In the genomic region with DNA sequence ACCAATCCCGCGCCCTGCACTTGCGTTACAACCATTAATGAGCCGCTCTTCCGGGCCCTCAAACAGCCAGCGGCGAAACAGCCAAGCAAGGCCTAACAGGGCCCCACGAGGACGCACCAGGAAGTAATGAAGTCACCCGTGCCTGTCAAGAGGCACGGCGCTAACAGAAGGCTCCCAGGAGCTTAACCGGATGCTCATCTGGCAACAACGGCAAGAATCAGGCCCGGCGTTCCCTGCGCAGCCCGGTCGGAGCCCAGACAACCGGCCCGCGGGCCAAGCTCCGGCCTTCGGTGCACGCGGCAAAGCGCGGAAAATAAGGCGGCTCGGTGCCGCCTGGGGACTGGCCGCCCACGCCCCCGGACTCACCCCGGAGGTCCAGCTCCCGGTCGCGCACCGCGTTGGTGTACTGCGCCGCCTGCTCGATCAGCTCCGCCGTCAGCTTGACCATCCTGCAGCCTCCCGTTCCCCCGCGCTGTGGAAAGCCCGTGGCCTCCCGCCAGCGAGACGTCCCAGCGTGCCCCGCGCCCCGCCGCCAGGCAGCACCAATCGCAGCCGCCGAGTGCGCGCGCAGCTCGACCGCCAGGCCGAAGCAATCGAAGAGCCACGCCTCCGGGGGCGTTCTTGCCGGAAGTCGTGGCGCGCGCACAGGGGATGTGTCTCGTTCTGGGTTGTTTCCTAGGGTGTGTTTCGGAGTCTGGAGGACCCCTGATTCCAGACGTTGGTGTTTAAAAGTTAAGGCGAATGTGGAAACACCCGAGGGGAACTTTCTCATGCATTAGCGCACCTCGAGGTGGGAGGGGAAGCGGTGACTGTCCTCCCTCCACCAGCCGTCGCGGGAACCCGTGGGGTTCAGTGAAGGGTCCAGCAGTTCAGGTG, we compare ENCODE assay signal across 1 cellular context.
TF ChIP-seq lines count a peak whose summit lies in the region.

A gene (minus strand): TSS at position 518 of the 876 bp plus-strand sequence. CDS start 70 bp downstream, at position 448.

TF ChIP-seq in K562, 482 proteins besides CTCF, POLR2A, EP300 and RAD21 (continued from another document and continues in another):
- TF ChIP-seq, protein P1, sequence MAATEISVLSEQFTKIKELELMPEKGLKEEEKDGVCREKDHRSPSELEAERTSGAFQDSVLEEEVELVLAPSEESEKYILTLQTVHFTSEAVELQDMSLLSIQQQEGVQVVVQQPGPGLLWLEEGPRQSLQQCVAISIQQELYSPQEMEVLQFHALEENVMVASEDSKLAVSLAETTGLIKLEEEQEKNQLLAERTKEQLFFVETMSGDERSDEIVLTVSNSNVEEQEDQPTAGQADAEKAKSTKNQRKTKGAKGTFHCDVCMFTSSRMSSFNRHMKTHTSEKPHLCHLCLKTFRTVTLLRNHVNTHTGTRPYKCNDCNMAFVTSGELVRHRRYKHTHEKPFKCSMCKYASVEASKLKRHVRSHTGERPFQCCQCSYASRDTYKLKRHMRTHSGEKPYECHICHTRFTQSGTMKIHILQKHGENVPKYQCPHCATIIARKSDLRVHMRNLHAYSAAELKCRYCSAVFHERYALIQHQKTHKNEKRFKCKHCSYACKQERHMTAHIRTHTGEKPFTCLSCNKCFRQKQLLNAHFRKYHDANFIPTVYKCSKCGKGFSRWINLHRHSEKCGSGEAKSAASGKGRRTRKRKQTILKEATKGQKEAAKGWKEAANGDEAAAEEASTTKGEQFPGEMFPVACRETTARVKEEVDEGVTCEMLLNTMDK (IDR thresholded peaks at IDR 0.05; ENCODE audit: borderline replicate concordance, insufficient read depth, low read depth, low read length, poor library complexity, severe bottlenecking), result no peak
- no peak for TF ChIP-seq ZNF583 (CRISPR knock-in tag; IDR thresholded peaks at IDR 0.05)
- TF ChIP-seq, protein P2, sequence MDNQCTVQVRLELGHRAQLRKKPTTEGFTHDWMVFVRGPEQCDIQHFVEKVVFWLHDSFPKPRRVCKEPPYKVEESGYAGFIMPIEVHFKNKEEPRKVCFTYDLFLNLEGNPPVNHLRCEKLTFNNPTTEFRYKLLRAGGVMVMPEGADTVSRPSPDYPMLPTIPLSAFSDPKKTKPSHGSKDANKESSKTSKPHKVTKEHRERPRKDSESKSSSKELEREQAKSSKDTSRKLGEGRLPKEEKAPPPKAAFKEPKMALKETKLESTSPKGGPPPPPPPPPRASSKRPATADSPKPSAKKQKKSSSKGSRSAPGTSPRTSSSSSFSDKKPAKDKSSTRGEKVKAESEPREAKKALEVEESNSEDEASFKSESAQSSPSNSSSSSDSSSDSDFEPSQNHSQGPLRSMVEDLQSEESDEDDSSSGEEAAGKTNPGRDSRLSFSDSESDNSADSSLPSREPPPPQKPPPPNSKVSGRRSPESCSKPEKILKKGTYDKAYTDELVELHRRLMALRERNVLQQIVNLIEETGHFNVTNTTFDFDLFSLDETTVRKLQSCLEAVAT (IDR thresholded peaks at IDR 0.05), result peak in 1 of 2 experiments; percentile 100; a peak in 2 of 4 replicates
- no peak for TF ChIP-seq SREBF1 (IDR thresholded peaks at IDR 0.05; ENCODE audit: borderline replicate concordance, low read depth, low read length)
- peak; percentile 89 for TF ChIP-seq ETV5 (CRISPR knock-in tag; IDR thresholded peaks at IDR 0.05; ENCODE audit: low read depth)
- peak; percentile 86 for TF ChIP-seq POLR2B (IDR thresholded peaks at IDR 0.05; ENCODE audit: low read depth, partially characterized antibody)
- TF ChIP-seq, protein P3, sequence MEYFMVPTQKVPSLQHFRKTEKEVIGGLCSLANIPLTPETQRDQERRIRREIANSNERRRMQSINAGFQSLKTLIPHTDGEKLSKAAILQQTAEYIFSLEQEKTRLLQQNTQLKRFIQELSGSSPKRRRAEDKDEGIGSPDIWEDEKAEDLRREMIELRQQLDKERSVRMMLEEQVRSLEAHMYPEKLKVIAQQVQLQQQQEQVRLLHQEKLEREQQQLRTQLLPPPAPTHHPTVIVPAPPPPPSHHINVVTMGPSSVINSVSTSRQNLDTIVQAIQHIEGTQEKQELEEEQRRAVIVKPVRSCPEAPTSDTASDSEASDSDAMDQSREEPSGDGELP (CRISPR knock-in tag; IDR thresholded peaks at IDR 0.05; ENCODE audit: borderline replicate concordance), result peak; percentile 87; the same call in 1 of the 2 replicates
- no peak for TF ChIP-seq ZNF551 (CRISPR knock-in tag; IDR thresholded peaks at IDR 0.05)
- TF ChIP-seq CEBPG (CRISPR knock-in tag; IDR thresholded peaks at IDR 0.05), result peak; percentile 46; the same call in 1 of the 2 replicates
- no peak for TF ChIP-seq CEBPG (tag; conservative IDR thresholded peaks at IDR 0.05 in 1 of 2, IDR thresholded peaks at IDR 0.05 in 1 of 2)
- TF ChIP-seq, protein P4, sequence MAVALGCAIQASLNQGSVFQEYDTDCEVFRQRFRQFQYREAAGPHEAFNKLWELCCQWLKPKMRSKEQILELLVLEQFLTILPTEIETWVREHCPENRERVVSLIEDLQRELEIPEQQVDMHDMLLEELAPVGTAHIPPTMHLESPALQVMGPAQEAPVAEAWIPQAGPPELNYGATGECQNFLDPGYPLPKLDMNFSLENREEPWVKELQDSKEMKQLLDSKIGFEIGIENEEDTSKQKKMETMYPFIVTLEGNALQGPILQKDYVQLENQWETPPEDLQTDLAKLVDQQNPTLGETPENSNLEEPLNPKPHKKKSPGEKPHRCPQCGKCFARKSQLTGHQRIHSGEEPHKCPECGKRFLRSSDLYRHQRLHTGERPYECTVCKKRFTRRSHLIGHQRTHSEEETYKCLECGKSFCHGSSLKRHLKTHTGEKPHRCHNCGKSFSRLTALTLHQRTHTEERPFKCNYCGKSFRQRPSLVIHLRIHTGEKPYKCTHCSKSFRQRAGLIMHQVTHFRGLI (CRISPR knock-in tag; IDR thresholded peaks at IDR 0.05), result no peak
- TF ChIP-seq, protein P5, sequence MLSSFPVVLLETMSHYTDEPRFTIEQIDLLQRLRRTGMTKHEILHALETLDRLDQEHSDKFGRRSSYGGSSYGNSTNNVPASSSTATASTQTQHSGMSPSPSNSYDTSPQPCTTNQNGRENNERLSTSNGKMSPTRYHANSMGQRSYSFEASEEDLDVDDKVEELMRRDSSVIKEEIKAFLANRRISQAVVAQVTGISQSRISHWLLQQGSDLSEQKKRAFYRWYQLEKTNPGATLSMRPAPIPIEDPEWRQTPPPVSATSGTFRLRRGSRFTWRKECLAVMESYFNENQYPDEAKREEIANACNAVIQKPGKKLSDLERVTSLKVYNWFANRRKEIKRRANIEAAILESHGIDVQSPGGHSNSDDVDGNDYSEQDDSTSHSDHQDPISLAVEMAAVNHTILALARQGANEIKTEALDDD (IDR thresholded peaks at IDR 0.05), result no peak
- TF ChIP-seq, protein P6, sequence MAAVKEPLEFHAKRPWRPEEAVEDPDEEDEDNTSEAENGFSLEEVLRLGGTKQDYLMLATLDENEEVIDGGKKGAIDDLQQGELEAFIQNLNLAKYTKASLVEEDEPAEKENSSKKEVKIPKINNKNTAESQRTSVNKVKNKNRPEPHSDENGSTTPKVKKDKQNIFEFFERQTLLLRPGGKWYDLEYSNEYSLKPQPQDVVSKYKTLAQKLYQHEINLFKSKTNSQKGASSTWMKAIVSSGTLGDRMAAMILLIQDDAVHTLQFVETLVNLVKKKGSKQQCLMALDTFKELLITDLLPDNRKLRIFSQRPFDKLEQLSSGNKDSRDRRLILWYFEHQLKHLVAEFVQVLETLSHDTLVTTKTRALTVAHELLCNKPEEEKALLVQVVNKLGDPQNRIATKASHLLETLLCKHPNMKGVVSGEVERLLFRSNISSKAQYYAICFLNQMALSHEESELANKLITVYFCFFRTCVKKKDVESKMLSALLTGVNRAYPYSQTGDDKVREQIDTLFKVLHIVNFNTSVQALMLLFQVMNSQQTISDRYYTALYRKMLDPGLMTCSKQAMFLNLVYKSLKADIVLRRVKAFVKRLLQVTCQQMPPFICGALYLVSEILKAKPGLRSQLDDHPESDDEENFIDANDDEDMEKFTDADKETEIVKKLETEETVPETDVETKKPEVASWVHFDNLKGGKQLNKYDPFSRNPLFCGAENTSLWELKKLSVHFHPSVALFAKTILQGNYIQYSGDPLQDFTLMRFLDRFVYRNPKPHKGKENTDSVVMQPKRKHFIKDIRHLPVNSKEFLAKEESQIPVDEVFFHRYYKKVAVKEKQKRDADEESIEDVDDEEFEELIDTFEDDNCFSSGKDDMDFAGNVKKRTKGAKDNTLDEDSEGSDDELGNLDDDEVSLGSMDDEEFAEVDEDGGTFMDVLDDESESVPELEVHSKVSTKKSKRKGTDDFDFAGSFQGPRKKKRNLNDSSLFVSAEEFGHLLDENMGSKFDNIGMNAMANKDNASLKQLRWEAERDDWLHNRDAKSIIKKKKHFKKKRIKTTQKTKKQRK (IDR thresholded peaks at IDR 0.05; ENCODE audit: borderline replicate concordance, low read depth, low read length), result no peak
- TF ChIP-seq ZNF146 (CRISPR knock-in tag; IDR thresholded peaks at IDR 0.05; ENCODE audit: unreplicated experiment), result no peak
- peak in 1 of 2 experiments; percentile 5; a peak in 1 of 4 replicates for TF ChIP-seq SIX5 (IDR thresholded peaks at IDR 0.05; ENCODE audit: borderline replicate concordance in 1 of 2, insufficient read depth in 1 of 2, low read depth in 1 of 2, low read length in 2 of 2)
- peak in 1 of 2 experiments; percentile 78; a peak in 2 of 4 replicates for TF ChIP-seq TEAD1 (CRISPR knock-in tag; IDR thresholded peaks at IDR 0.05)
- TF ChIP-seq, protein P7, sequence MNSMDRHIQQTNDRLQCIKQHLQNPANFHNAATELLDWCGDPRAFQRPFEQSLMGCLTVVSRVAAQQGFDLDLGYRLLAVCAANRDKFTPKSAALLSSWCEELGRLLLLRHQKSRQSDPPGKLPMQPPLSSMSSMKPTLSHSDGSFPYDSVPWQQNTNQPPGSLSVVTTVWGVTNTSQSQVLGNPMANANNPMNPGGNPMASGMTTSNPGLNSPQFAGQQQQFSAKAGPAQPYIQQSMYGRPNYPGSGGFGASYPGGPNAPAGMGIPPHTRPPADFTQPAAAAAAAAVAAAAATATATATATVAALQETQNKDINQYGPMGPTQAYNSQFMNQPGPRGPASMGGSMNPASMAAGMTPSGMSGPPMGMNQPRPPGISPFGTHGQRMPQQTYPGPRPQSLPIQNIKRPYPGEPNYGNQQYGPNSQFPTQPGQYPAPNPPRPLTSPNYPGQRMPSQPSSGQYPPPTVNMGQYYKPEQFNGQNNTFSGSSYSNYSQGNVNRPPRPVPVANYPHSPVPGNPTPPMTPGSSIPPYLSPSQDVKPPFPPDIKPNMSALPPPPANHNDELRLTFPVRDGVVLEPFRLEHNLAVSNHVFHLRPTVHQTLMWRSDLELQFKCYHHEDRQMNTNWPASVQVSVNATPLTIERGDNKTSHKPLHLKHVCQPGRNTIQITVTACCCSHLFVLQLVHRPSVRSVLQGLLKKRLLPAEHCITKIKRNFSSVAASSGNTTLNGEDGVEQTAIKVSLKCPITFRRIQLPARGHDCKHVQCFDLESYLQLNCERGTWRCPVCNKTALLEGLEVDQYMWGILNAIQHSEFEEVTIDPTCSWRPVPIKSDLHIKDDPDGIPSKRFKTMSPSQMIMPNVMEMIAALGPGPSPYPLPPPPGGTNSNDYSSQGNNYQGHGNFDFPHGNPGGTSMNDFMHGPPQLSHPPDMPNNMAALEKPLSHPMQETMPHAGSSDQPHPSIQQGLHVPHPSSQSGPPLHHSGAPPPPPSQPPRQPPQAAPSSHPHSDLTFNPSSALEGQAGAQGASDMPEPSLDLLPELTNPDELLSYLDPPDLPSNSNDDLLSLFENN (IDR thresholded peaks at IDR 0.05; ENCODE audit: low read depth in 2 of 2, low read length in 2 of 2), result peak; percentile 45 to 96; a peak in 3 of 4 replicates
- TF ChIP-seq ZNF785 (CRISPR knock-in tag; IDR thresholded peaks at IDR 0.05), result no peak
- TF ChIP-seq ZNF79 (CRISPR knock-in tag; IDR thresholded peaks at IDR 0.05; ENCODE audit: low read depth), result no peak
- TF ChIP-seq ZKSCAN1 (IDR thresholded peaks at IDR 0.05; ENCODE audit: low read depth, low read length), result no peak
- peak; percentile 90 for TF ChIP-seq L3MBTL2 (IDR thresholded peaks at IDR 0.05)
- TF ChIP-seq KDM4B (IDR thresholded peaks at IDR 0.05; ENCODE audit: borderline replicate concordance in 2 of 2, low read depth in 1 of 2), result peak in 1 of 2 experiments; percentile 73; a peak in 1 of 4 replicates
